In genomic region chr10:4246881-4247358, GRCh38 we compare ENCODE assay signal across 9 cellular contexts.
DNase-seq lines count a peak whose midpoint lies in the region; ATAC-seq and TF ChIP-seq lines count a peak whose summit lies in the region.
"Had no signal": no experiment of that assay in that cellular context is flagged by ENCODE, and none has a peak within 500 bp of the region (broad histone marks: within the 10 kb centered on the region; RNA-seq: fewer than 3 reads in every experiment).

No MANE protein-coding gene starts in this region.

- POLR2A ChIA-PET in BJ (lab: Charles Lee) = no interaction called here

- DNase-seq in BJ (ENCODE audit: low read depth) (peak; percentile 82), MM.1S (no peak), gastrocnemius medialis (no peak), SW480 (ENCODE audit: low spot score) (no peak), nephron progenitor cell (no peak)
- DNase-seq in effector memory CD8-positive, alpha-beta T cell = no peak
- DNase-seq in stimulated activated CD4-positive, alpha-beta T cell treated with anti-CD3 and anti-CD28 coated beads, Interleukin-1b, Interleukin-23, amount 100 ng/mL, for 48 hours = no peak
- DNase-seq: NCI-H1694 treated with DMSO at 0.1 percent for 48 hours had no signal

- ATAC-seq in effector memory CD8-positive, alpha-beta T cell (replicated peaks) = no peak
- peak in 1 of 2 donors; percentile 43 for ATAC-seq in gastrocnemius medialis
- no peak for ATAC-seq in GM21717 (IDR thresholded peaks at IDR 0.05; ENCODE audit: unreplicated experiment)

- in situ Hi-C loops in gastrocnemius medialis (cut with MboI; ENCODE audit: low sequenced_read_pairs in 4 of 4) = no loop called here

- no peaks in the 10 kb centered on the region for H3K79me2 ChIP-seq in MM.1S (ENCODE audit: low read length)

- H3K36me3 Mint-ChIP-seq in effector memory CD8-positive, alpha-beta T cell (ENCODE audit: insufficient read depth) = no peaks in the 10 kb centered on the region
- H3K36me3 Mint-ChIP-seq in nephron progenitor cell (ENCODE audit: low read depth) = no peaks in the 10 kb centered on the region

- peak overlapping the region; percentile 56 to 63 for H3K4me3 Mint-ChIP-seq in effector memory CD8-positive, alpha-beta T cell
- H3K4me3 Mint-ChIP-seq in nephron progenitor cell = no peak overlapping the region

- H3K9me3 Mint-ChIP-seq in effector memory CD8-positive, alpha-beta T cell = no peaks in the 10 kb centered on the region
- H3K9me3 Mint-ChIP-seq in nephron progenitor cell = no peaks in the 10 kb centered on the region

- peaks cover 14 to 19% of the 10 kb centered on the region in 2 donors for H3K4me1 Mint-ChIP-seq in effector memory CD8-positive, alpha-beta T cell (ENCODE audit: low read depth in 2 of 2)
- peaks cover 12% of the 10 kb centered on the region for H3K4me1 Mint-ChIP-seq in nephron progenitor cell

- H3K4me2 ChIP-seq in MM.1S (ENCODE audit: low read depth, low read length) = peak overlapping the region; percentile 17; the same call in 1 of the 2 replicates

- H3K4me3 ChIP-seq in BJ (ENCODE audit: low read depth, low read length) = no peak overlapping the region
- no peak overlapping the region for H3K4me3 ChIP-seq in MM.1S (ENCODE audit: low read length)
- H3K4me3 ChIP-seq in gastrocnemius medialis = no peak overlapping the region

- no peaks in the 10 kb centered on the region for H3K27me3 ChIP-seq in BJ (ENCODE audit: control insufficient read depth, insufficient read depth, low read length)
- no peaks in the 10 kb centered on the region for H3K27me3 ChIP-seq in MM.1S (replicated peaks; ENCODE audit: insufficient read depth, low read length)
- no peaks in the 10 kb centered on the region for H3K27me3 ChIP-seq in gastrocnemius medialis

- intact Hi-C loops in gastrocnemius medialis (cut with DNase I; ENCODE audit: low total_unique reads) = loop anchor here (10.0 kb wide), 2 partner anchors 342 to 462 kb away; partner anchors contain the start of gene KLF6

- H3K27ac Mint-ChIP-seq in effector memory CD8-positive, alpha-beta T cell = peak overlapping the region; percentile 42 to 65
- no peak overlapping the region for H3K27ac Mint-ChIP-seq in nephron progenitor cell

- H3K9me3 ChIP-seq in MM.1S (replicated peaks; ENCODE audit: insufficient read depth, low read length) = no peaks in the 10 kb centered on the region
- H3K9me3 ChIP-seq in gastrocnemius medialis = no peaks in the 10 kb centered on the region

- H3K4me1 ChIP-seq in MM.1S (ENCODE audit: low read length) (peaks cover 22% of the 10 kb centered on the region), gastrocnemius medialis (peaks cover 11 to 22% of the 10 kb centered on the region in 2 donors)

- H3K36me3 ChIP-seq in BJ (ENCODE audit: control insufficient read depth, insufficient read depth, low read length) = no peaks in the 10 kb centered on the region
- H3K36me3 ChIP-seq in MM.1S (replicated peaks; ENCODE audit: insufficient read depth, low read length) = no peaks in the 10 kb centered on the region
- H3K36me3 ChIP-seq in gastrocnemius medialis = no peaks in the 10 kb centered on the region

- CTCF ChIA-PET in BJ (lab: Yijun Ruan, JAX) = interaction anchor here (0.8 kb wide), 1 partner anchor 23 kb away, joined by 4 read pairs; no protein-coding TSS in a partner anchor

- no peaks in the 10 kb centered on the region for H4K20me1 ChIP-seq in MM.1S (ENCODE audit: insufficient read depth, low read length)

- no peak overlapping the region for H2AFZ ChIP-seq in MM.1S (ENCODE audit: low read length)

- H3K9me2 ChIP-seq in MM.1S (replicated peaks; ENCODE audit: insufficient read depth, low read length) = no peaks in the 10 kb centered on the region

- H3F3A ChIP-seq in MM.1S (ENCODE audit: insufficient read depth, low read length) = peaks cover 8% of the 10 kb centered on the region; the same call in 1 of the 2 replicates

- no peak for TF ChIP-seq CTCF in BJ (IDR thresholded peaks at IDR 0.05; ENCODE audit: insufficient read depth, low read depth, low read length)
- TF ChIP-seq CTCF in MM.1S (IDR thresholded peaks at IDR 0.05; ENCODE audit: low read length) = no peak
- no peak for TF ChIP-seq CTCF in gastrocnemius medialis (IDR thresholded peaks at IDR 0.05 in 4 of 5, conservative IDR thresholded peaks at IDR 0.05 in 1 of 5)
- TF ChIP-seq CTCF in nephron progenitor cell (IDR thresholded peaks at IDR 0.05) = no peak

- H3K27me3 Mint-ChIP-seq in effector memory CD8-positive, alpha-beta T cell = no peaks in the 10 kb centered on the region
- peaks cover 4% of the 10 kb centered on the region for H3K27me3 Mint-ChIP-seq in nephron progenitor cell (ENCODE audit: low read depth, poor library complexity)

- no peak overlapping the region for H3K9ac ChIP-seq in MM.1S (ENCODE audit: low read length)

- TF ChIP-seq POLR2A in gastrocnemius medialis (IDR thresholded peaks at IDR 0.05) = no peak

- H3K27ac ChIP-seq in MM.1S (ENCODE audit: low read length) (no peak overlapping the region), gastrocnemius medialis (peak overlapping the region; percentile 34 to 66 (median 52))
